ENCODE assay signal across 20 cellular contexts in the genomic region with DNA sequence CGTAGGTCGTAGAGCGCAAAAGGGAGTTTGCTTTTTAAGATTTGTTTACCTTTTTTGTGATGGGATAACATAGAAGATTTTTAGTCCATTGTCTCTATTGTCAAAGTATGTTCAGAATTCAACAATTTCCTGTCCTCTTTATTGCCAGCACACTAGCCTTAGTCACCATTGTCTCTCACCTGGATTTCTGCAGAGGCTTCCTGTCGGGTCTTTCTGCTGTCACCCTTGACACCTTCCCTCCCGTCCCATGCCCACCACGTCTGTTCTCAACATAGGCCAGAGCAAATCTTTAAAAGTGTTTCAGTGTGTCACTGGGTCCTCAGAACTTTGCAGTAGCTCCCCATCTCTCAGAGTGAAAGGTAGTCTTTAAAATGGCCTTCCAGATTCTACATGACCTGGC.
A peak's percentile ranks its signal among the peaks of the same experiment; 100 is the strongest.
DNase-seq lines count a peak whose midpoint lies in the region; ATAC-seq, FAIRE-seq and TF ChIP-seq lines count a peak whose summit lies in the region.
"Had no signal": no experiment of that assay in that cellular context is flagged by ENCODE, and none has a peak within 500 bp of the region (broad histone marks: within the 10 kb centered on the region; RNA-seq: fewer than 3 reads in every experiment).

No MANE protein-coding gene starts in this region.

- 100% methylated on average over 1 of the region's 6 CpGs; no CpG with 5 or more reads in 1 of the 2 experiments for WGBS in IMR-90 (ENCODE audit: extremely low coverage in 2 of 2, insufficient read length in 1 of 2), 2 experiments
- WGBS in H1 (ENCODE audit: extremely low coverage in 1 of 2, insufficient coverage in 1 of 2, insufficient read length in 1 of 2, insufficient replicate concordance in 2 of 2, low coverage in 1 of 2, low lambda C conversion rate in 2 of 2, missing lambda C conversion rate in 1 of 2), 2 experiments, result 86% methylated on average over 6 of the region's 6 CpGs; no CpG with 5 or more reads in 1 of the 2 experiments
- WGBS in mesendoderm (ENCODE audit: extremely low coverage, insufficient coverage, low lambda C conversion rate), result no CpG with 5 or more reads among the region's 6 CpGs
- 79 to 90% (median 84%) methylated on average over 6 of the region's 6 CpGs for WGBS in ovary, 3 donors

- H3K4me3 Mint-ChIP-seq in CD14-positive monocyte, result no peak overlapping the region
- H3K4me3 Mint-ChIP-seq: CD4-positive, alpha-beta T cell had no signal

- H4K20me1 ChIP-seq in IMR-90 (ENCODE audit: insufficient read depth, low read length) (no peaks in the 10 kb centered on the region), H1 (replicated peaks in 1 of 2; ENCODE audit: control insufficient read depth in 1 of 2, insufficient read depth in 2 of 2, low read length in 2 of 2) (no peaks in the 10 kb centered on the region)

- H3K14ac ChIP-seq in IMR-90 (replicated peaks; ENCODE audit: low read depth, low read length), result no peak overlapping the region; the same call in 1 of the 2 replicates
- H3K14ac ChIP-seq in H1 (ENCODE audit: insufficient read length), result no peak overlapping the region

- no peak for TF ChIP-seq CTCF in IMR-90 (conservative IDR thresholded peaks at IDR 0.05; ENCODE audit: low read depth, low read length)
- no peak for TF ChIP-seq CTCF in H1 (IDR thresholded peaks at IDR 0.05; ENCODE audit: control extremely low read depth in 1 of 3, insufficient read depth in 1 of 3, low read depth in 1 of 3, low read length in 3 of 3)
- TF ChIP-seq CTCF in CD14-positive monocyte (IDR thresholded peaks at IDR 0.05), result no peak
- TF ChIP-seq CTCF in ovary (IDR thresholded peaks at IDR 0.05), result no peak

- TF ChIP-seq RAD21 in IMR-90 (IDR thresholded peaks at IDR 0.05; ENCODE audit: low read length) (no peak), H1 (IDR thresholded peaks at IDR 0.05 in 1 of 2, conservative IDR thresholded peaks at IDR 0.05 in 1 of 2; ENCODE audit: low read depth in 2 of 2, low read length in 2 of 2) (no peak)

- H3K4ac ChIP-seq in IMR-90 (ENCODE audit: low read depth, low read length) (no peak overlapping the region), H1 (replicated peaks; ENCODE audit: insufficient read length, low read depth, low read length) (no peak overlapping the region), mesendoderm (ENCODE audit: low read depth, low read length) (peak overlapping the region; percentile 70)

- H2BK15ac ChIP-seq in IMR-90 (ENCODE audit: low read depth, low read length) (no peak overlapping the region), H1 (ENCODE audit: low read length) (no peak overlapping the region), mesendoderm (replicated peaks; ENCODE audit: low read depth) (no peak overlapping the region)

- H3K9ac ChIP-seq in IMR-90 (ENCODE audit: low read depth, low read length) (no peak overlapping the region), H1 (replicated peaks in 1 of 4; ENCODE audit: extremely low read depth in 1 of 4, low read depth in 3 of 4, low read length in 3 of 4) (no peak overlapping the region; a peak in 1 of 7 replicates), mesendoderm (ENCODE audit: low read length) (no peak overlapping the region)

- H3K23ac ChIP-seq in IMR-90 (ENCODE audit: low read depth, low read length) (no peak overlapping the region), H1 (ENCODE audit: insufficient read length) (no peak overlapping the region), mesendoderm (ENCODE audit: low read length) (no peak overlapping the region)

- TF ChIP-seq EP300 in H1 (IDR thresholded peaks at IDR 0.05; ENCODE audit: borderline replicate concordance in 1 of 2, low read depth in 2 of 2, low read length in 2 of 2) (no peak), ovary (IDR thresholded peaks at IDR 0.05) (no peak)

- H2AK5ac ChIP-seq in IMR-90 (ENCODE audit: low read depth, low read length) (peak overlapping the region; percentile 11; the same call in 1 of the 2 replicates), H1 (ENCODE audit: low read depth, low read length) (no peak overlapping the region), mesendoderm (ENCODE audit: low read length) (no peak overlapping the region)

- H2BK20ac ChIP-seq in IMR-90 (ENCODE audit: low read depth, low read length), result no peak overlapping the region
- no peak overlapping the region for H2BK20ac ChIP-seq in H1 (ENCODE audit: low read length)

- H3K36me3 ChIP-seq in IMR-90 (ENCODE audit: control insufficient read depth, insufficient read depth, low read length) (0 out of 2 replicates have a peak, but pooled peaks cover 1% of the 10 kb centered on the region), H1 (ENCODE audit: control insufficient read depth in 2 of 4, insufficient read depth in 4 of 4, low read length in 3 of 4) (no peaks in the 10 kb centered on the region), mesendoderm (ENCODE audit: control insufficient read depth, insufficient read depth, low read length) (no peaks in the 10 kb centered on the region), ovary (no peaks in the 10 kb centered on the region)
- H3K36me3 ChIP-seq: BE2C had no signal

- H3K4me1 ChIP-seq in IMR-90 (ENCODE audit: control insufficient read depth, insufficient read depth, low read length), result peaks cover 4% of the 10 kb centered on the region; the same call in 1 of the 2 replicates
- peaks cover 0 to 9% (median 4%) of the 10 kb centered on the region in 4 experiments; a peak in 3 of 7 replicates for H3K4me1 ChIP-seq in H1 (replicated peaks in 1 of 4; ENCODE audit: control insufficient read depth in 3 of 4, insufficient read depth in 4 of 4, low read length in 3 of 4)
- H3K4me1 ChIP-seq in mesendoderm (ENCODE audit: control insufficient read depth, low read depth, low read length), result peaks cover 8% of the 10 kb centered on the region
- H3K4me1 ChIP-seq in ovary (ENCODE audit: insufficient read depth), result no peaks in the 10 kb centered on the region
- H3K4me1 ChIP-seq: Caco-2 had no signal

- H3K27ac Mint-ChIP-seq in CD14-positive monocyte, result peak overlapping the region in 1 of 7 donors; percentile 3
- H3K27ac Mint-ChIP-seq: CD4-positive, alpha-beta T cell had no signal

- H3K56ac ChIP-seq in IMR-90 (ENCODE audit: extremely low read depth, insufficient read depth, low read length), result no peak overlapping the region
- no peak overlapping the region for H3K56ac ChIP-seq in H1 (replicated peaks; ENCODE audit: insufficient read length, low read depth, low read length)
- H3K56ac ChIP-seq in mesendoderm (ENCODE audit: low read length), result no peak overlapping the region

- intact Hi-C loops in IMR-90 (cut with micrococcal nuclease), result no loop called here
- intact Hi-C loops in CD14-positive monocyte (cut with micrococcal nuclease), result no loop called here
- intact Hi-C loops in ovary (cut with DNase I), result no loop called here

- H2AFZ ChIP-seq in IMR-90 (replicated peaks; ENCODE audit: low read length, poor library complexity) (no peak overlapping the region), H1 (ENCODE audit: low read length) (no peak overlapping the region)

- peak; percentile 24 for FAIRE-seq in H1 (lab: Jason Lieb, UNC)
- FAIRE-seq: A204.1, D721Med, G401.6, GM12891, GM18507, K562 had no signal

- H3K79me2 ChIP-seq in H1 (ENCODE audit: control insufficient read depth in 1 of 2, insufficient read depth in 2 of 2, low read length in 2 of 2), result peaks cover 0 to 18% of the 10 kb centered on the region in 2 experiments; a peak in 2 of 4 replicates
- peaks cover 1% of the 10 kb centered on the region for H3K79me2 ChIP-seq in mesendoderm (ENCODE audit: control insufficient read depth, insufficient read depth, low read length)

- TF ChIP-seq POLR2A in IMR-90 (IDR thresholded peaks at IDR 0.05; ENCODE audit: low read depth, low read length), result no peak
- no peak for TF ChIP-seq POLR2A in H1 (IDR thresholded peaks at IDR 0.05; ENCODE audit: control extremely low read depth in 1 of 2, low read depth in 2 of 2, low read length in 2 of 2)
- no peak for TF ChIP-seq POLR2A in ovary (IDR thresholded peaks at IDR 0.05)

- H3K9me3 Mint-ChIP-seq in CD14-positive monocyte, result peaks cover 0 to 4% (median 1%) of the 10 kb centered on the region in 7 donors
- H3K9me3 Mint-ChIP-seq: CD4-positive, alpha-beta T cell had no signal

- no peaks in the 10 kb centered on the region for H3K23me2 ChIP-seq in H1 (ENCODE audit: low read depth, low read length)

- dilution Hi-C loops in IMR-90 (cut with HindIII; ENCODE audit: low sequenced_read_pairs, unreplicated experiment), result no loop called here

- in situ Hi-C loops in IMR-90 (cut with MboI; ENCODE audit: low sequenced_read_pairs), result no loop called here

- H3K4me1 Mint-ChIP-seq in CD14-positive monocyte, result no peaks in the 10 kb centered on the region

- H2BK5ac ChIP-seq in IMR-90 (ENCODE audit: low read depth, low read length, poor library complexity, severe bottlenecking), result no peak overlapping the region
- H2BK5ac ChIP-seq in H1 (ENCODE audit: low read depth, low read length), result no peak overlapping the region
- no peak overlapping the region for H2BK5ac ChIP-seq in mesendoderm (ENCODE audit: low read length)

- DNase-seq in IMR-90 (no peak), H1 (ENCODE audit: low read depth in 1 of 2, low spot score in 2 of 2) (no peak), mesendoderm (peak; percentile 53), CD14-positive monocyte (ENCODE audit: low spot score) (no peak), NCI-H2107 (lab: John Stamatoyannopoulos, UW) (no peak), ovary (no peak)
- DNase-seq: ACHN; BE2C; C1 segment of cervical spinal cord; Caco-2; CD4-positive, alpha-beta T cell; GOT3; HCEC 1CT had no signal

- H3K79me1 ChIP-seq in IMR-90 (ENCODE audit: low read depth in 1 of 2, low read length in 2 of 2) (peaks cover 3 to 9% of the 10 kb centered on the region in 2 experiments; a peak in 2 of 4 replicates), H1 (ENCODE audit: low read depth, low read length) (peaks cover 2% of the 10 kb centered on the region; the same call in 1 of the 2 replicates), mesendoderm (ENCODE audit: low read length) (peaks cover 4% of the 10 kb centered on the region)

- no peak overlapping the region for H3K4me3 ChIP-seq in IMR-90 (ENCODE audit: insufficient read depth, low read depth, low read length)
- H3K4me3 ChIP-seq in H1 (ENCODE audit: extremely low read depth in 1 of 4, insufficient read depth in 2 of 4, low read depth in 3 of 4, low read length in 4 of 4), result no peak overlapping the region
- H3K4me3 ChIP-seq in mesendoderm (ENCODE audit: low read length), result no peak overlapping the region
- H3K4me3 ChIP-seq in ovary, result no peak overlapping the region
- H3K4me3 ChIP-seq: K562 had no signal

- H4K8ac ChIP-seq in IMR-90 (ENCODE audit: low read depth in 2 of 2, low read length in 2 of 2) (no peak overlapping the region), H1 (ENCODE audit: extremely low read depth, insufficient read depth, low read length) (no peak overlapping the region), mesendoderm (ENCODE audit: low read depth, low read length) (no peak overlapping the region)

- H3K9me3 ChIP-seq in IMR-90 (ENCODE audit: control insufficient read depth, insufficient read depth, low read length) (no peaks in the 10 kb centered on the region), H1 (ENCODE audit: insufficient read depth in 2 of 2, low read depth in 1 of 2, low read length in 1 of 2) (no peaks in the 10 kb centered on the region), ovary (no peaks in the 10 kb centered on the region)
- H3K9me3 ChIP-seq: BE2C, Caco-2 had no signal

- H3K9me1 ChIP-seq in IMR-90 (ENCODE audit: insufficient read depth, low read length), result peaks cover 7% of the 10 kb centered on the region; the same call in 1 of the 2 replicates

- peaks cover 0 to 5% (median 0%) of the 10 kb centered on the region in 3 donors for H3K27me3 Mint-ChIP-seq in CD14-positive monocyte (ENCODE audit: low read depth in 3 of 3)

- H3K4me2 ChIP-seq in IMR-90 (ENCODE audit: low read depth, low read length), result no peak overlapping the region
- no peak overlapping the region for H3K4me2 ChIP-seq in H1 (ENCODE audit: insufficient read depth in 1 of 2, low read depth in 2 of 2, low read length in 2 of 2)
- no peak overlapping the region for H3K4me2 ChIP-seq in mesendoderm (ENCODE audit: low read length)

- H2AK9ac ChIP-seq in IMR-90 (replicated peaks; ENCODE audit: low read depth, low read length, poor library complexity), result peak overlapping the region; percentile 48

- H4K91ac ChIP-seq in IMR-90 (ENCODE audit: insufficient read depth, low read depth, low read length) (no peak overlapping the region), H1 (replicated peaks; ENCODE audit: insufficient read length, low read length) (no peak overlapping the region)

- H3K18ac ChIP-seq in IMR-90 (ENCODE audit: low read depth, low read length) (no peak overlapping the region), H1 (ENCODE audit: extremely low read depth, low read length) (no peak overlapping the region), mesendoderm (ENCODE audit: low read length) (peak overlapping the region; percentile 84)

- no TSS peak for BruUV-seq in IMR-90 (replicated peaks; lab: Mats Ljungman, UMichigan)

- CTCF ChIA-PET in IMR-90 (lab: Yijun Ruan, JAX) (interaction anchor here (0.7 kb wide), 1 partner anchor 10 kb away, joined by 4 read pairs; no protein-coding TSS in a partner anchor), H1 (lab: Charles Lee; ENCODE audit: partially characterized antibody) (interaction anchor here (1.4 kb wide), 1 partner anchor 312 kb away, joined by 3 read pairs; no protein-coding TSS in a partner anchor)

- ATAC-seq in IMR-90 (ENCODE audit: low read depth), result no peak
- ATAC-seq: K562 had no signal

- POLR2A ChIA-PET in IMR-90 (lab: Charles Lee; ENCODE audit: unreplicated experiment) (no interaction called here), H1 (lab: Charles Lee; ENCODE audit: partially characterized antibody) (interaction anchor here (2.2 kb wide), 1 partner anchor 10 kb away, joined by 10 read pairs; no protein-coding TSS in a partner anchor)

- H4K5ac ChIP-seq in IMR-90 (ENCODE audit: low read depth, low read length), result no peak overlapping the region
- H4K5ac ChIP-seq in H1 (ENCODE audit: insufficient read length, low read depth, low read length), result no peak overlapping the region
- H4K5ac ChIP-seq in mesendoderm (ENCODE audit: low read length), result no peak overlapping the region

- no peaks in the 10 kb centered on the region for H3K36me3 Mint-ChIP-seq in CD14-positive monocyte

- no peak overlapping the region for H2BK120ac ChIP-seq in IMR-90 (ENCODE audit: low read depth, low read length)
- no peak overlapping the region for H2BK120ac ChIP-seq in H1 (replicated peaks; ENCODE audit: low read depth, low read length)
- H2BK120ac ChIP-seq in mesendoderm (ENCODE audit: low read depth, low read length), result peak overlapping the region; percentile 24

- H3K27me3 ChIP-seq in IMR-90 (ENCODE audit: control insufficient read depth, insufficient read depth, low read length) (no peaks in the 10 kb centered on the region), H1 (replicated peaks in 1 of 4; ENCODE audit: control insufficient read depth in 3 of 4, extremely low read depth in 1 of 4, insufficient read depth in 3 of 4, low read length in 3 of 4) (no peaks in the 10 kb centered on the region), mesendoderm (ENCODE audit: insufficient read depth, low read length, poor library complexity) (no peaks in the 10 kb centered on the region), ovary (no peaks in the 10 kb centered on the region)
- H3K27me3 ChIP-seq: BE2C had no signal

- H2BK12ac ChIP-seq in H1 (ENCODE audit: low read depth, low read length), result no peak overlapping the region

- H3K27ac ChIP-seq in IMR-90 (ENCODE audit: insufficient read depth, low read length) (no peak overlapping the region), H1 (ENCODE audit: low read depth, low read length) (no peak overlapping the region), mesendoderm (ENCODE audit: low read depth, low read length) (peak overlapping the region; percentile 17), ovary (no peak overlapping the region)
- H3K27ac ChIP-seq: HL-60 had no signal
